ENCODE assay signal across 16 cellular contexts in the genomic region with DNA sequence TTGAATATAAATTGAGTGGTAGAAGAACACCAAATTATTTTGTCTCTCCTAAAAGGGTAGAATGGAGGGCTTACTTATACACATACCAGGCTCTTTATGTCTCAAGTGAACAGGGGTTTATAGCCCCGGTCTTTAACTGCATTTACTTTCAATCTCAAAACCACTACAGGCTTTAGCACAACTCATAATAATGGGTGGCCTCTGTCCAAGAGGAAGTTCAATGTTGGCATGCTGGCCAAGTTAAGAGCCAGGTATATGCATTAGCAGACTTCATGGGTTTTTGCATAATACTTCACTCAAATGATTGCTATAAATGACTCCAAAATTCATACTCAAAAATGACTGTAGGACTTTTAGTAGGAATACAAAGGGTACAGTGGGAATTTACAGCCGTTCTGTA.
A peak's percentile ranks its signal among the peaks of the same experiment; 100 is the strongest.
DNase-seq lines count a peak whose midpoint lies in the region; ATAC-seq and TF ChIP-seq lines count a peak whose summit lies in the region.
"Had no signal": no experiment of that assay in that cellular context is flagged by ENCODE, and none has a peak within 500 bp of the region (broad histone marks: within the 10 kb centered on the region; RNA-seq: fewer than 3 reads in every experiment).

No MANE protein-coding gene starts in this region.

- ATAC-seq in HG03460 (IDR thresholded peaks at IDR 0.05; ENCODE audit: unreplicated experiment) (peak; percentile 23), HG03565 (IDR thresholded peaks at IDR 0.05; ENCODE audit: unreplicated experiment) (no peak)
- ATAC-seq: A549, gastroesophageal sphincter, K562 had no signal

- H3K27ac ChIP-seq in breast epithelium, result no peak overlapping the region
- H3K27ac ChIP-seq: A549, gastroesophageal sphincter, spleen, upper lobe of left lung had no signal

- H3K27me3 Mint-ChIP-seq in MCF 10A (ENCODE audit: insufficient read depth, unreplicated experiment), result no peaks in the 10 kb centered on the region
- H3K27me3 Mint-ChIP-seq in T-helper 2 cell treated with Interferon-gamma antibody and Interleukin-4, amounts not matched to agents 5 μg/mL and 100 μg/mL, for 36 hours (ENCODE audit: low read depth), result peaks cover 8% of the 10 kb centered on the region

- intact Hi-C loops in MCF 10A (cut with micrococcal nuclease) (no loop called here), breast epithelium (cut with DNase I; ENCODE audit: low total_unique reads) (no loop called here)

- H3K27me3 ChIP-seq in breast epithelium, result no peaks in the 10 kb centered on the region
- H3K27me3 ChIP-seq: gastroesophageal sphincter, spleen, upper lobe of left lung had no signal

- no peak overlapping the region for H3K27ac Mint-ChIP-seq in MCF 10A (ENCODE audit: low read depth, unreplicated experiment)
- no peak overlapping the region for H3K27ac Mint-ChIP-seq in T-helper 2 cell treated with Interferon-gamma antibody and Interleukin-4, amounts not matched to agents 5 μg/mL and 100 μg/mL, for 36 hours

- peak; percentile 42 for DNase-seq in MCF 10A (ENCODE audit: unreplicated experiment)
- DNase-seq in breast epithelium (ENCODE audit: low spot score in 2 of 2), result no peak
- DNase-seq in astrocyte of the spinal cord (ENCODE audit: low read depth, low spot score), result peak; percentile 5
- no peak for DNase-seq in activated CD4-positive, CD25-positive, alpha-beta regulatory T cell (lab: John Stamatoyannopoulos, UW)
- no peak for DNase-seq in activated T-cell treated with anti-CD3 and anti-CD28 coated beads, Interleukin-2, amount 50 U/mL, for 48 hours
- no peak for DNase-seq in T-helper 2 cell treated with Interferon-gamma antibody and Interleukin-4, amounts not matched to agents 5 μg/mL and 100 μg/mL, for 36 hours (ENCODE audit: low spot score)
- DNase-seq: effector memory CD4-positive, alpha-beta T cell; NCI-H2171 treated with DMSO at 0.1 percent for 48 hours; spleen had no signal

- in situ Hi-C loops in astrocyte of the spinal cord (cut with HindIII; ENCODE audit: low sequenced_read_pairs), result no loop called here

- H3K36me3 ChIP-seq in breast epithelium, result no peaks in the 10 kb centered on the region
- H3K36me3 ChIP-seq: gastroesophageal sphincter, spleen, upper lobe of left lung had no signal

- BruUV-seq in MCF 10A (replicated peaks; lab: Mats Ljungman, UMichigan), result no TSS peak

- no peak overlapping the region for H3K4me3 Mint-ChIP-seq in MCF 10A (ENCODE audit: unreplicated experiment)
- no peak overlapping the region for H3K4me3 Mint-ChIP-seq in T-helper 2 cell treated with Interferon-gamma antibody and Interleukin-4, amounts not matched to agents 5 μg/mL and 100 μg/mL, for 36 hours
- H3K4me3 Mint-ChIP-seq: neural crest cell had no signal

- no peaks in the 10 kb centered on the region for H3K9me3 ChIP-seq in breast epithelium
- H3K9me3 ChIP-seq: A549, gastroesophageal sphincter, spleen, upper lobe of left lung had no signal

- H3K36me3 Mint-ChIP-seq in MCF 10A (ENCODE audit: insufficient read depth, unreplicated experiment), result no peaks in the 10 kb centered on the region
- H3K36me3 Mint-ChIP-seq in T-helper 2 cell treated with Interferon-gamma antibody and Interleukin-4, amounts not matched to agents 5 μg/mL and 100 μg/mL, for 36 hours (ENCODE audit: low read depth), result no peaks in the 10 kb centered on the region

- no peaks in the 10 kb centered on the region for H3K4me1 ChIP-seq in breast epithelium
- H3K4me1 ChIP-seq: A549, gastroesophageal sphincter, upper lobe of left lung had no signal

- TF ChIP-seq CTCF in MCF 10A (IDR thresholded peaks at IDR 0.05; ENCODE audit: unreplicated experiment) (no peak), breast epithelium (IDR thresholded peaks at IDR 0.05) (no peak), astrocyte of the spinal cord (IDR thresholded peaks at IDR 0.05; ENCODE audit: low read depth, low read length) (no peak)

- H3K9me3 Mint-ChIP-seq in MCF 10A (ENCODE audit: unreplicated experiment), result no peaks in the 10 kb centered on the region
- H3K9me3 Mint-ChIP-seq in T-helper 2 cell treated with Interferon-gamma antibody and Interleukin-4, amounts not matched to agents 5 μg/mL and 100 μg/mL, for 36 hours, result no peaks in the 10 kb centered on the region
- H3K9me3 Mint-ChIP-seq: neural crest cell had no signal

- CTCF ChIA-PET in MCF 10A (lab: Yijun Ruan, JAX), result no interaction called here

- H3K4me3 ChIP-seq in breast epithelium (no peak overlapping the region), astrocyte of the spinal cord (ENCODE audit: low read depth, low read length) (no peak overlapping the region)
- H3K4me3 ChIP-seq: A549, gastroesophageal sphincter, K562, spleen, upper lobe of left lung had no signal

- TF ChIP-seq POLR2A in breast epithelium (IDR thresholded peaks at IDR 0.05), result no peak

- POLR2A ChIA-PET in MCF 10A (lab: Yijun Ruan, JAX), result interaction anchor here (1.0 kb wide), 1 partner anchor 26 kb away, joined by 3 read pairs; no protein-coding TSS in a partner anchor

- peaks cover 10% of the 10 kb centered on the region for H3K4me1 Mint-ChIP-seq in MCF 10A (ENCODE audit: insufficient read depth, unreplicated experiment)
- H3K4me1 Mint-ChIP-seq in T-helper 2 cell treated with Interferon-gamma antibody and Interleukin-4, amounts not matched to agents 5 μg/mL and 100 μg/mL, for 36 hours (ENCODE audit: low read depth), result peaks cover 8% of the 10 kb centered on the region

Comparison
In these comparisons a context has a peak if more than half of its experiments do, and no peak if none do; other contexts are left out.
1. DNase-seq: peak in MCF 10A (single experiment) and astrocyte of the spinal cord (single experiment); none in breast epithelium (0 of 2), activated CD4-positive, CD25-positive, alpha-beta regulatory T cell (0 of 4), activated T-cell treated with anti-CD3 and anti-CD28 coated beads, Interleukin-2, amount 50 U/mL, for 48 hours (0 of 2) and T-helper 2 cell treated with Interferon-gamma antibody and Interleukin-4, amounts not matched to agents 5 μg/mL and 100 μg/mL, for 36 hours (single experiment).